ENCODE assay signal across 16 cellular contexts in the genomic region with DNA sequence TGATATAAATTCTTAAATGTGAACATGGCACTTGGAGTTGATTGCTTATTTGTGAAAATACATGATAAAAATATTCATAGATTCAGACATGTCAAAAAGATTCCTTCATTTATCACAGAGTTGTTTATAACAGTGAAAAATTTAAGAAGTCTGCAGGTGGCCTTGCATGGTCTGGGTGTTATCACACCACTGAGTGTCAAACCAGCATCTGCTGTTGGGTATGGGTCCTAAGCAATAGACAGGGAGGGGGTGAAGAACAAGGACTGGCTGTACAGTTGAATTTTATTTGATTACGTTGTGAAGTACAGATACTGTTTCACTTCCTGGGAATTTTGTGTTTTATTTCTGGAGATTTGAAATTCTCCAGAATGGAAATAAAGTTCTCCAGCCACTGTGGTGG.
DNase-seq lines count a peak whose midpoint lies in the region; ATAC-seq and TF ChIP-seq lines count a peak whose summit lies in the region.
"Had no signal": no experiment of that assay in that cellular context is flagged by ENCODE, and none has a peak within 500 bp of the region (broad histone marks: within the 10 kb centered on the region; RNA-seq: fewer than 3 reads in every experiment).

No MANE protein-coding gene starts in this region.

- H3K36me3 ChIP-seq in CD8-positive, alpha-beta T cell (ENCODE audit: insufficient read depth, low read length): peaks cover 17% of the 10 kb centered on the region
- H3K36me3 ChIP-seq: heart left ventricle, thoracic aorta had no signal

- H3K9me3 ChIP-seq in CD8-positive, alpha-beta T cell (ENCODE audit: low read length): no peaks in the 10 kb centered on the region
- H3K9me3 ChIP-seq: heart left ventricle, thoracic aorta had no signal

- CTCF ChIA-PET in CD8-positive, alpha-beta T cell (lab: Charles Lee): interaction anchor here (0.8 kb wide), 1 partner anchor 39 kb away, joined by 4 read pairs; no protein-coding TSS in a partner anchor

- H3K27me3 Mint-ChIP-seq in CD8-positive, alpha-beta T cell (ENCODE audit: low read depth): no peaks in the 10 kb centered on the region
- no peaks in the 10 kb centered on the region for H3K27me3 Mint-ChIP-seq in activated naive CD8-positive, alpha-beta T cell
- no peaks in the 10 kb centered on the region for H3K27me3 Mint-ChIP-seq in natural killer cell (ENCODE audit: low read depth in 2 of 2)
- H3K27me3 Mint-ChIP-seq: stimulated activated naive B cell treated with anti-CD40 and anti-IgM and Interleukin-4, amounts not matched to agents 10 μg/mL and 1 μg/mL and 100 μg/mL, for 72 hours had no signal

- intact Hi-C loops in CD8-positive, alpha-beta T cell (cut with DNase I, micrococcal nuclease): no loop called here
- intact Hi-C loops in natural killer cell (cut with micrococcal nuclease): loop anchor here (5.0 kb wide), 1 partner anchor 193 kb away; the partner anchor contains the start of gene PRKCH

- H3K4me1 Mint-ChIP-seq in CD8-positive, alpha-beta T cell (ENCODE audit: low read depth): peaks cover 89% of the 10 kb centered on the region
- peaks cover 92% of the 10 kb centered on the region for H3K4me1 Mint-ChIP-seq in activated naive CD8-positive, alpha-beta T cell (ENCODE audit: low read depth)
- peaks cover 96% of the 10 kb centered on the region in 2 donors for H3K4me1 Mint-ChIP-seq in natural killer cell

- TF ChIP-seq CTCF in C4-2B (conservative IDR thresholded peaks at IDR 0.05) (no peak), natural killer cell (IDR thresholded peaks at IDR 0.05) (no peak)
- no peak for TF ChIP-seq CTCF in CD8-positive, alpha-beta T cell (IDR thresholded peaks at IDR 0.05)

- DNase-seq in CD8-positive, alpha-beta T cell: no peak
- DNase-seq in natural killer cell (no peak), NCI-H82 (lab: John Stamatoyannopoulos, UW) (no peak)
- no peak for DNase-seq in stimulated activated CD4-positive, alpha-beta T cell treated with anti-CD3 and anti-CD28 coated beads, Interleukin-1b, Interleukin-23, amount 100 ng/mL, for 48 hours
- DNase-seq: activated T-cell treated with anti-CD3 and anti-CD28 coated beads, Interleukin-2, amount 50 U/mL, for 1 hour; HFFc6; NCI-H1048; NCI-H187 treated with DMSO at 0.1 percent for 48 hours; small intestine; stimulated activated naive B cell treated with anti-CD40 and anti-IgM and Interleukin-4, amounts not matched to agents 10 μg/mL and 1 μg/mL and 100 μg/mL, for 72 hours; T-helper 9 cell had no signal

- peak overlapping the region; percentile 19; the same call in 1 of the 2 replicates for H3K27ac ChIP-seq in C4-2B
- H3K27ac ChIP-seq in CD8-positive, alpha-beta T cell (ENCODE audit: low read depth, low read length): no peak overlapping the region
- H3K27ac ChIP-seq: thoracic aorta had no signal

- POLR2A ChIA-PET in CD8-positive, alpha-beta T cell (lab: Charles Lee): interaction anchor here (1.0 to 1.4 kb wide), 2 partner anchors 36 to 173 kb away, joined by 3 to 5 read pairs; no protein-coding TSS in a partner anchor

- no peak overlapping the region for H3K4me3 ChIP-seq in CD8-positive, alpha-beta T cell (ENCODE audit: low read depth, low read length)
- H3K4me3 ChIP-seq: heart left ventricle, thoracic aorta had no signal

- no peaks in the 10 kb centered on the region for H3K9me3 Mint-ChIP-seq in CD8-positive, alpha-beta T cell
- H3K9me3 Mint-ChIP-seq in activated naive CD8-positive, alpha-beta T cell (ENCODE audit: low read depth): no peaks in the 10 kb centered on the region
- H3K9me3 Mint-ChIP-seq in natural killer cell: no peaks in the 10 kb centered on the region
- H3K9me3 Mint-ChIP-seq: HFFc6; stimulated activated naive B cell treated with anti-CD40 and anti-IgM and Interleukin-4, amounts not matched to agents 10 μg/mL and 1 μg/mL and 100 μg/mL, for 72 hours had no signal

- H3K4me3 Mint-ChIP-seq in CD8-positive, alpha-beta T cell: no peak overlapping the region
- peak overlapping the region; percentile 3 for H3K4me3 Mint-ChIP-seq in activated naive CD8-positive, alpha-beta T cell
- peak overlapping the region; percentile 68 for H3K4me3 Mint-ChIP-seq in natural killer cell
- H3K4me3 Mint-ChIP-seq: HFFc6; stimulated activated naive B cell treated with anti-CD40 and anti-IgM and Interleukin-4, amounts not matched to agents 10 μg/mL and 1 μg/mL and 100 μg/mL, for 72 hours had no signal

- H3K27me3 ChIP-seq in CD8-positive, alpha-beta T cell (ENCODE audit: insufficient read depth, low read length): no peaks in the 10 kb centered on the region
- H3K27me3 ChIP-seq: heart left ventricle had no signal

- peaks cover 72% of the 10 kb centered on the region for H3K4me1 ChIP-seq in CD8-positive, alpha-beta T cell (ENCODE audit: insufficient read depth, low read length)

- H3K36me3 Mint-ChIP-seq in CD8-positive, alpha-beta T cell: peaks cover 87% of the 10 kb centered on the region
- H3K36me3 Mint-ChIP-seq in activated naive CD8-positive, alpha-beta T cell: peaks cover 24% of the 10 kb centered on the region
- H3K36me3 Mint-ChIP-seq in natural killer cell: peaks cover 11% of the 10 kb centered on the region

- ATAC-seq in CD8-positive, alpha-beta T cell: no peak
- ATAC-seq in natural killer cell: peak; percentile 79 to 88 (median 87)
- no peak for ATAC-seq in HG02970 (IDR thresholded peaks at IDR 0.05; ENCODE audit: low FRiP score, unreplicated experiment)
- ATAC-seq: stimulated activated naive B cell treated with anti-CD40 and anti-IgM and Interleukin-4, amounts not matched to agents 10 μg/mL and 1 μg/mL and 100 μg/mL, for 72 hours had no signal

- H3K27ac Mint-ChIP-seq in CD8-positive, alpha-beta T cell: peak overlapping the region; percentile 53
- peak overlapping the region; percentile 86 for H3K27ac Mint-ChIP-seq in activated naive CD8-positive, alpha-beta T cell
- H3K27ac Mint-ChIP-seq in natural killer cell: peak overlapping the region in 1 of 2 donors; percentile 70
- H3K27ac Mint-ChIP-seq: HFFc6; stimulated activated naive B cell treated with anti-CD40 and anti-IgM and Interleukin-4, amounts not matched to agents 10 μg/mL and 1 μg/mL and 100 μg/mL, for 72 hours had no signal

Comparison
In these comparisons a context has a peak if more than half of its experiments do, and no peak if none do; other contexts are left out.
1. ATAC-seq: peak in natural killer cell (3 of 3); none in CD8-positive, alpha-beta T cell (single experiment) and HG02970 (single experiment).